In the genomic region with DNA sequence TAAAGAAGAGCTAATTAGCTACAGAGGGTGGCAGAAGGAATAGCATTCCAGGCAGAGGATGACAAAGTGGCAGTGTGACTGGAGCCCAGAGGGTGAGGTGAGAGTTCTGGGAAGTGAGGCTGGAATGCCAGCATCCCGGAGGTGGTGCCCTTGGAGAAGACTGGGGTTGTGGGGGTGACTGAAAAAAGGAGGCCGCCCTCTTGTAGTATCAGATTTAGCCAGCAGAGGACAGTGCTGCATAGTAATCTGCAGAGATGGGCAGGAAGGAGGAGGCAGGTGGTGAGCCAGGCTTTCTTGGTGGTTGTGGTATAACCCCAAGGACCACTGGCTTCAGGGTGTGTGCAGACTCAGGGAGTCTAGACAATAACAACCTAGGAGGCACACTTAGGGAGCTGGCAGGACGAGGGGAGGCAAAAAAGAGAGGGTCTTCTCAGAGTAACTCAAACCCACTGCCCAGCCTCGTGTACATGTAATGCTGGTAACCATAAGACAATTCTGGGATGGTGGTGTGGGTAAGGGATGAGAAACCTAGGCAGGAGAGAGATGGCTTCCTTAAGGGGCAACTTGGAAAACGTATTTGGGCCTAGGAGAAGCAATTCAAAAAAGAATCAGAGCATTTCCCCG, we compare ENCODE assay signal across 1 cellular context.
TF ChIP-seq lines count a peak whose summit lies in the region.

No MANE protein-coding gene starts in this region.

TF ChIP-seq in endothelial cell of umbilical vein, 7 proteins besides CTCF, POLR2A, EP300 and RAD21:
- TF ChIP-seq MYC (IDR thresholded peaks at IDR 0.05; ENCODE audit: low read depth, low read length) (no peak), EZH2 (IDR thresholded peaks at IDR 0.05; ENCODE audit: borderline replicate concordance, low read depth, low read length, severe bottlenecking) (no peak), POLR2AphosphoS5 (IDR thresholded peaks at IDR 0.05; ENCODE audit: insufficient read depth, low read depth, low read length) (no peak), MAX (IDR thresholded peaks at IDR 0.05; ENCODE audit: insufficient read depth, insufficient read length) (no peak), GATA2 (IDR thresholded peaks at IDR 0.05; ENCODE audit: insufficient read depth, insufficient read length, low read depth, low read length) (no peak), FOS (IDR thresholded peaks at IDR 0.05; ENCODE audit: borderline replicate concordance, insufficient read depth, low read length) (no peak)
